ENCODE assay signal across 20 cellular contexts in the genomic region with DNA sequence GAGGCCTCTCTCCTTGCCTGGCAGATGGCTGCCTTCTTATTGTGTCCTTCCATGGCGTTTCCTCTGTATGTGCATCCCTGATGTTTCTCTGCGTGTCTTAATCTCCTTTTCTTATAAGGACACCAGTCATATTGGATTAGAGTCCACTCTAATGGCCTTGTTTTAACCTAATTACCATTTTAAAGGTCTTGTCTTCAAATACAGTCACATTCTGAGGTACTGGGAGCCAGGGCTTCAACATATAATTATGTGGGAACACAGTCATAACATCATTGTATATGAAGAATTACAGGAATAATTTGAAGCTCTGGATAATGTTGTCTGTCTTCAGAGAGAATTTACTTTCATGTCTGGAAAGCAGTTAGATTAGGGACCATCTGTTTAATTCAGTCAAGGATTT. TPM values are rescaled to one million over a fixed set of nuclear protein-coding genes. Genes with fewer than 3 reads are reported as not detected.
DNase-seq lines count a peak whose midpoint lies in the region; ATAC-seq and TF ChIP-seq lines count a peak whose summit lies in the region.
"Had no signal": no experiment of that assay in that cellular context is flagged by ENCODE, and none has a peak within 500 bp of the region (broad histone marks: within the 10 kb centered on the region; RNA-seq: fewer than 3 reads in every experiment).

No MANE protein-coding gene starts in this region.

- intact Hi-C loops in colonic mucosa (cut with DNase I): no loop called here

- peak; percentile 86 to 95 for DNase-seq in NCI-H524 (lab: John Stamatoyannopoulos, UW)
- peak; percentile 99 for DNase-seq in NCI-H82 (lab: John Stamatoyannopoulos, UW)
- peak; percentile 98 for DNase-seq in SK-N-DZ (ENCODE audit: low spot score)
- no peak for DNase-seq in glutamatergic neuron
- no peak for DNase-seq in effector CD4-positive, alpha-beta T cell
- DNase-seq in colonic mucosa: no peak
- DNase-seq: 8988T; ACHN; BE2C; C1 segment of cervical spinal cord; CD4-positive, alpha-beta memory T cell; CD4-positive, CD25-positive, alpha-beta regulatory T cell; CD8-positive, alpha-beta memory T cell; COR-L47; DMS79 treated with DMSO at 0.1 percent for 48 hours; GF-D8 had no signal

- peaks cover 9% of the 10 kb centered on the region for H3K4me1 Mint-ChIP-seq in glutamatergic neuron (ENCODE audit: low read depth, unreplicated experiment)
- H3K4me1 Mint-ChIP-seq: CD14-positive monocyte; CD4-positive, alpha-beta memory T cell; CD8-positive, alpha-beta memory T cell had no signal

- H3K9me3 ChIP-seq in colonic mucosa: no peaks in the 10 kb centered on the region
- H3K9me3 ChIP-seq: BE2C, BLaER1 had no signal

- peaks cover 3% of the 10 kb centered on the region for H3K9me3 Mint-ChIP-seq in glutamatergic neuron (ENCODE audit: unreplicated experiment)

- H3K4me3 Mint-ChIP-seq in glutamatergic neuron (ENCODE audit: unreplicated experiment): no peak overlapping the region
- H3K4me3 Mint-ChIP-seq: CD14-positive monocyte; CD4-positive, alpha-beta memory T cell; CD4-positive, CD25-positive, alpha-beta regulatory T cell; CD8-positive, alpha-beta memory T cell had no signal

- H3K36me3 ChIP-seq in colonic mucosa: no peaks in the 10 kb centered on the region
- H3K36me3 ChIP-seq: BE2C, BLaER1 had no signal

- H3K36me3 Mint-ChIP-seq in glutamatergic neuron (ENCODE audit: unreplicated experiment): peaks cover 7% of the 10 kb centered on the region
- H3K36me3 Mint-ChIP-seq: CD14-positive monocyte; CD4-positive, alpha-beta memory T cell; CD4-positive, CD25-positive, alpha-beta regulatory T cell; CD8-positive, alpha-beta memory T cell had no signal

- no peak overlapping the region for H3K27ac ChIP-seq in colonic mucosa
- H3K27ac ChIP-seq: BLaER1 had no signal

- ATAC-seq in HG03565 (IDR thresholded peaks at IDR 0.05; ENCODE audit: unreplicated experiment) (no peak), GM18868 (IDR thresholded peaks at IDR 0.05; ENCODE audit: unreplicated experiment) (no peak)

- no peaks in the 10 kb centered on the region for H3K4me1 ChIP-seq in colonic mucosa
- H3K4me1 ChIP-seq: BE2C, BLaER1 had no signal

- H3K27ac Mint-ChIP-seq in glutamatergic neuron (ENCODE audit: unreplicated experiment): peak overlapping the region; percentile 9
- H3K27ac Mint-ChIP-seq: CD14-positive monocyte; CD4-positive, alpha-beta memory T cell; CD4-positive, CD25-positive, alpha-beta regulatory T cell; CD8-positive, alpha-beta memory T cell had no signal

- no peak overlapping the region for H3K4me3 ChIP-seq in colonic mucosa
- H3K4me3 ChIP-seq: BLaER1 had no signal

- no peak overlapping the region for H3K9ac ChIP-seq in colonic mucosa (ENCODE audit: low read depth in 2 of 2, low read length in 2 of 2)
- H3K9ac ChIP-seq: BLaER1 had no signal

- H3K27me3 ChIP-seq in colonic mucosa: no peaks in the 10 kb centered on the region
- H3K27me3 ChIP-seq: BE2C, BLaER1 had no signal

- H3K27me3 Mint-ChIP-seq in glutamatergic neuron (ENCODE audit: unreplicated experiment): peaks cover 2% of the 10 kb centered on the region
- H3K27me3 Mint-ChIP-seq: CD4-positive, CD25-positive, alpha-beta regulatory T cell; CD8-positive, alpha-beta memory T cell had no signal

- TF ChIP-seq CTCF in glutamatergic neuron (IDR thresholded peaks at IDR 0.05; ENCODE audit: partially characterized antibody, unreplicated experiment) (no peak), colonic mucosa (IDR thresholded peaks at IDR 0.05) (no peak)

RNA-seq across cellular contexts. Expression of gene PTGFR, which starts 56.4 kb away (rescaled TPM):
- 12.7 and 15.3 TPM in 2 replicates for polyA plus RNA-seq in SK-N-DZ (2014; cell fraction: cytosol; rRNA removed)
- 9.1 and 11.4 TPM in 2 replicates for polyA plus RNA-seq in SK-N-DZ (2014; cell fraction: nucleus; rRNA removed)
- total RNA-seq in glutamatergic neuron (ENCODE audit: unreplicated experiment): not detected
- total RNA-seq in colonic mucosa: 1 to 10 TPM in 1 of 2 donors, under 1 TPM in 1; 0.35 to 1.1 TPM
- total RNA-seq: CD4-positive, alpha-beta memory T cell; CD4-positive, CD25-positive, alpha-beta regulatory T cell; CD8-positive, alpha-beta memory T cell had no signal
- polyA plus RNA-seq: CD4-positive, alpha-beta memory T cell; CD4-positive, CD25-positive, alpha-beta regulatory T cell; CD8-positive, alpha-beta memory T cell had no signal

Comparison
In these comparisons a context has a peak if more than half of its experiments do, and no peak if none do; other contexts are left out.
1. DNase-seq: peak in NCI-H524 (2 of 2), NCI-H82 (single experiment) and SK-N-DZ (single experiment); none in glutamatergic neuron (single experiment), effector CD4-positive, alpha-beta T cell (single experiment) and colonic mucosa (single experiment).